26 cellular contexts compared by ENCODE assay signal in genomic region chr15:62907275-62907674, GRCh38.
DNase-seq lines count a peak whose midpoint lies in the region; ATAC-seq and TF ChIP-seq lines count a peak whose summit lies in the region.
"Had no signal": no experiment of that assay in that cellular context is flagged by ENCODE, and none has a peak within 500 bp of the region (broad histone marks: within the 10 kb centered on the region; RNA-seq: fewer than 3 reads in every experiment).

No MANE protein-coding gene starts in this region.

- dilution Hi-C loops in mammary epithelial cell (cut with HindIII; ENCODE audit: low sequenced_read_pairs): loop anchor here (5.0 kb wide), 1 partner anchor 40 kb away; no protein-coding TSS in a partner anchor

- H3K9ac ChIP-seq in mammary epithelial cell (ENCODE audit: insufficient read depth, low read length) (no peak overlapping the region), muscle layer of colon (ENCODE audit: low read length) (no peak overlapping the region)

- BruUV-seq in mammary epithelial cell (replicated peaks; lab: Mats Ljungman, UMichigan): no TSS peak

- DNase-seq in AG20443 (ENCODE audit: low spot score) (peak; percentile 1), mammary epithelial cell (no peak), stomach (no peak), AML-193 (lab: John Stamatoyannopoulos, UW) (no peak)
- DNase-seq: Caco-2; CD8-positive, alpha-beta T cell; DMS 273 treated with DMSO at 0.1 percent for 48 hours; DMS79; EL; GDM1; Kasumi-1; MV-4-11; NCI-H1105; NCI-H2029; NCI-H446; NCI-H524 treated with DMSO at 0.1 percent for 48 hours; NCI-H774; SJCRH30 had no signal

- H3K4me2 ChIP-seq in mammary epithelial cell (ENCODE audit: insufficient read depth, low read depth, low read length): no peak overlapping the region
- H3K4me2 ChIP-seq: A549 had no signal

- H3K4me1 ChIP-seq in mammary epithelial cell (ENCODE audit: insufficient read depth, low read length) (peaks cover 7% of the 10 kb centered on the region), muscle layer of colon (ENCODE audit: insufficient read depth, low read length) (peaks cover 11% of the 10 kb centered on the region), stomach (peaks cover 0 to 15% (median 4%) of the 10 kb centered on the region in 4 donors)

- H3K36me3 ChIP-seq in mammary epithelial cell (ENCODE audit: insufficient read depth, low read length) (no peaks in the 10 kb centered on the region), muscle layer of colon (ENCODE audit: insufficient read depth, low read length) (no peaks in the 10 kb centered on the region), stomach (no peaks in the 10 kb centered on the region)
- H3K36me3 ChIP-seq: SJCRH30 had no signal

- TF ChIP-seq CTCF in mammary epithelial cell (conservative IDR thresholded peaks at IDR 0.05 in 1 of 2, IDR thresholded peaks at IDR 0.05 in 1 of 2; ENCODE audit: extremely low read depth in 1 of 2, insufficient read depth in 1 of 2, low read depth in 1 of 2, low read length in 2 of 2) (no peak), stomach (IDR thresholded peaks at IDR 0.05) (no peak)

- no peaks in the 10 kb centered on the region for H3K79me2 ChIP-seq in mammary epithelial cell (ENCODE audit: insufficient read depth, low read length)

- 61% methylated on average over 8 of the region's 8 CpGs for WGBS in mammary epithelial cell (ENCODE audit: low coverage, missing lambda C conversion rate)
- 75 to 84% (median 80%) methylated on average over 7 to 8 of the region's 8 CpGs for WGBS in stomach, 5 donors

- no peaks in the 10 kb centered on the region for H3K27me3 ChIP-seq in mammary epithelial cell (ENCODE audit: insufficient read depth, low read length)
- no peaks in the 10 kb centered on the region for H3K27me3 ChIP-seq in muscle layer of colon (ENCODE audit: control insufficient read depth in 1 of 2, insufficient read depth in 2 of 2, low read length in 2 of 2)
- no peaks in the 10 kb centered on the region for H3K27me3 ChIP-seq in stomach
- H3K27me3 ChIP-seq: SJCRH30 had no signal

- ATAC-seq in GM21390 (IDR thresholded peaks at IDR 0.05; ENCODE audit: unreplicated experiment): no peak
- no peak for ATAC-seq in HG03135 (IDR thresholded peaks at IDR 0.05; ENCODE audit: unreplicated experiment)
- ATAC-seq: A549; CD8-positive, alpha-beta T cell; GM12878; K562; SK-N-SH treated with all-trans-retinoic acid at 6 μM for 48 hours had no signal

- H3K9me3 ChIP-seq in mammary epithelial cell (replicated peaks; ENCODE audit: insufficient read depth, low read length) (no peaks in the 10 kb centered on the region), muscle layer of colon (ENCODE audit: low read length) (no peaks in the 10 kb centered on the region), stomach (no peaks in the 10 kb centered on the region)
- H3K9me3 ChIP-seq: A549, Caco-2, SJCRH30 had no signal

- no peak for TF ChIP-seq POLR2A in stomach (IDR thresholded peaks at IDR 0.05)

- H3K27ac ChIP-seq in mammary epithelial cell (ENCODE audit: insufficient read depth, low read depth, low read length) (no peak overlapping the region), muscle layer of colon (ENCODE audit: low read depth, low read length) (peak overlapping the region; percentile 68), stomach (peak overlapping the region in 3 of 5 donors; percentile 44 to 93 (median 55))
- H3K27ac ChIP-seq: C4-2B, SJCRH30 had no signal

- TF ChIP-seq EP300 in stomach (IDR thresholded peaks at IDR 0.05): no peak

- H2AFZ ChIP-seq in mammary epithelial cell (ENCODE audit: low read depth, low read length): peak overlapping the region; percentile 41

- in situ Hi-C loops in mammary epithelial cell (cut with MboI; ENCODE audit: low sequenced_read_pairs in 2 of 2): no loop called here

- intact Hi-C loops in mammary epithelial cell (cut with micrococcal nuclease) (no loop called here), stomach (cut with DNase I; ENCODE audit: low total_unique reads) (no loop called here)

- H3K4me3 ChIP-seq in mammary epithelial cell (replicated peaks in 1 of 3; ENCODE audit: insufficient read depth in 1 of 3, low read depth in 2 of 3, low read length in 3 of 3) (no peak overlapping the region), muscle layer of colon (ENCODE audit: low read depth in 1 of 2, low read length in 2 of 2) (no peak overlapping the region), stomach (no peak overlapping the region)
- H3K4me3 ChIP-seq: A549, GM12878, K562, SJCRH30 had no signal

- CTCF ChIA-PET in mammary epithelial cell (lab: Charles Lee; ENCODE audit: low non-redundant PET): no interaction called here

- no peaks in the 10 kb centered on the region for H4K20me1 ChIP-seq in mammary epithelial cell (ENCODE audit: insufficient read depth, low read length)
